ENCODE assay signal across 2 cellular contexts in the genomic region with DNA sequence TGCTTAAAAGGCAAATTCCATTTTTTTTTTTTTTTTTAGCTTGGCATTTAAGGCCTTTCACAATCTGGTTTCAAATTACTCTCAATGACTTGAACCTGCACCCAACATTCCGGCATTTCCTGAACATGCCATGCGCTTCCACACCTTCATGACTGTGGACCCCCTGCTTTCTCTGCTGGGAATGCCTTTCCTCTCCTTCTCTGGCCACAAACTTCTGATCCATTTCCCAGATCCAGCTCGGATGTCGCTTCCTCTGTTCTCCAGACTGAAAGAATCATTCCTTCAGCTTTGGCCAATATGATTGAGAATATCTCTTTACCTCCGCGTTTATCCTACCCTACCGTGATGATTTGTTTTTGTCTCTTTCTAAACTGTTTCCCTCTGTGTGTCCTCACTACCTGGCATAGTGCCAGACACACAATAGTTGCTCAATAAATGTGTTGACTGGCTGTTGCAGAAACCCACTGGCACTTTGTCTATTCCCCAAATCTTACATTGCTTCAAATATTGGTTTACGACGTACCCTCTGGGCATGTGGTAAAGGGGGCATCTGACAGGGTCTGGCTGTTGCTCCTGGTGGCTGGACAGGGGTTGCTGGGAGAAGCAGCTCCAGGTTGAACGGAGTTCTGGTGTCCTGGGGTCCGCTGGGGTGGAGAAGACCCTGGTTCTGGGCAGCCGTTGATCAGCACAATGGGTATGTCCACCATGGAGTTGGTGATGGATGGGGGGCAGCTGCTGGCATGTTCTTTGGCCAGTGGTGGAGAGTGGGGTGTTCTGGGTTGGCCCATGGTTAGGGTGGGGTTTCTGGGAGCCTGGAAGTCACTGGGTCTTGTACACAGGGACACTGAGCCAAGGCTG.
TF ChIP-seq lines count a peak whose summit lies in the region.

No MANE protein-coding gene starts in this region.

TF ChIP-seq in HepG2, 621 proteins besides CTCF, POLR2A, EP300 and RAD21:
- TF ChIP-seq SIX1 (CRISPR knock-in tag; IDR thresholded peaks at IDR 0.05; ENCODE audit: borderline replicate concordance) (peak; percentile 42; the same call in 1 of the 2 replicates), CEBPB (IDR thresholded peaks at IDR 0.05; ENCODE audit: borderline replicate concordance, low read depth, low read length) (peak; percentile 60; the same call in 1 of the 2 replicates), ZMYM3 (CRISPR knock-in tag; IDR thresholded peaks at IDR 0.05) (0 out of 2 replicates have a peak, but pooled peaks have one; percentile 25), TP53 (CRISPR knock-in tag; conservative IDR thresholded peaks at IDR 0.05) (0 out of 2 replicates have a peak, but pooled peaks have one; percentile 29), CCDC6 (CRISPR knock-in tag; IDR thresholded peaks at IDR 0.05) (no peak), TEAD3 (CRISPR knock-in tag; optimal IDR thresholded peaks at IDR 0.05; ENCODE audit: borderline replicate concordance) (peak; percentile 7), CEBPG (CRISPR knock-in tag; IDR thresholded peaks at IDR 0.05) (peak; percentile 44), PITX1 (CRISPR knock-in tag; IDR thresholded peaks at IDR 0.05) (no peak), KDM1A (CRISPR knock-in tag; IDR thresholded peaks at IDR 0.05) (0 out of 2 replicates have a peak, but pooled peaks have one; percentile 17), IKZF4 (CRISPR knock-in tag; IDR thresholded peaks at IDR 0.05; ENCODE audit: borderline replicate concordance, low read depth, not compliant biosample characterization) (no peak), TAF1 (CRISPR knock-in tag; IDR thresholded peaks at IDR 0.05) (0 out of 2 replicates have a peak, but pooled peaks have one; percentile 22), SIX4 (CRISPR knock-in tag; IDR thresholded peaks at IDR 0.05) (peak; percentile 93), FOSL2 (CRISPR knock-in tag; IDR thresholded peaks at IDR 0.05) (0 out of 2 replicates have a peak, but pooled peaks have one; percentile 4), LCORL (IDR thresholded peaks at IDR 0.05) (peak; percentile 99), LCORL (CRISPR knock-in tag; IDR thresholded peaks at IDR 0.05) (peak; percentile 25; the same call in 1 of the 2 replicates), SNRNP70 (IDR thresholded peaks at IDR 0.05; ENCODE audit: low read depth, low read length) (no peak)
- TF ChIP-seq, protein P1, sequence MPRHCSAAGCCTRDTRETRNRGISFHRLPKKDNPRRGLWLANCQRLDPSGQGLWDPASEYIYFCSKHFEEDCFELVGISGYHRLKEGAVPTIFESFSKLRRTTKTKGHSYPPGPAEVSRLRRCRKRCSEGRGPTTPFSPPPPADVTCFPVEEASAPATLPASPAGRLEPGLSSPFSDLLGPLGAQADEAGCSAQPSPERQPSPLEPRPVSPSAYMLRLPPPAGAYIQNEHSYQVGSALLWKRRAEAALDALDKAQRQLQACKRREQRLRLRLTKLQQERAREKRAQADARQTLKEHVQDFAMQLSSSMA (CRISPR knock-in tag; IDR thresholded peaks at IDR 0.05): 0 out of 2 replicates have a peak, but pooled peaks have one; percentile 14
- TF ChIP-seq, protein P2, sequence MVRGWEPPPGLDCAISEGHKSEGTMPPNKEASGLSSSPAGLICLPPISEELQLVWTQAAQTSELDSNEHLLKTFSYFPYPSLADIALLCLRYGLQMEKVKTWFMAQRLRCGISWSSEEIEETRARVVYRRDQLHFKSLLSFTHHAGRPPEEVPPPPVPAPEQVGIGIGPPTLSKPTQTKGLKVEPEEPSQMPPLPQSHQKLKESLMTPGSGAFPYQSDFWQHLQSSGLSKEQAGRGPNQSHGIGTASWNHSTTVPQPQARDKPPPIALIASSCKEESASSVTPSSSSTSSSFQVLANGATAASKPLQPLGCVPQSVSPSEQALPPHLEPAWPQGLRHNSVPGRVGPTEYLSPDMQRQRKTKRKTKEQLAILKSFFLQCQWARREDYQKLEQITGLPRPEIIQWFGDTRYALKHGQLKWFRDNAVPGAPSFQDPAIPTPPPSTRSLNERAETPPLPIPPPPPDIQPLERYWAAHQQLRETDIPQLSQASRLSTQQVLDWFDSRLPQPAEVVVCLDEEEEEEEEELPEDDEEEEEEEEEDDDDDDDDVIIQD (CRISPR knock-in tag; IDR thresholded peaks at IDR 0.05; ENCODE audit: low read depth): no peak
- TF ChIP-seq, protein P3, sequence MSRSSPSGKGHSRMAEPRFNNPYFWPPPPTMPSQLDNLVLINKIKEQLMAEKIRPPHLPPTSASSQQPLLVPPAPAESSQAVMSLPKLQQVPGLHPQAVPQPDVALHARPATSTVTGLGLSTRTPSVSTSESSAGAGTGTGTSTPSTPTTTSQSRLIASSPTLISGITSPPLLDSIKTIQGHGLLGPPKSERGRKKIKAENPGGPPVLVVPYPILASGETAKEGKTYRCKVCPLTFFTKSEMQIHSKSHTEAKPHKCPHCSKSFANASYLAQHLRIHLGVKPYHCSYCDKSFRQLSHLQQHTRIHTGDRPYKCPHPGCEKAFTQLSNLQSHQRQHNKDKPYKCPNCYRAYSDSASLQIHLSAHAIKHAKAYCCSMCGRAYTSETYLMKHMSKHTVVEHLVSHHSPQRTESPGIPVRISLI (CRISPR knock-in tag; IDR thresholded peaks at IDR 0.05; ENCODE audit: borderline replicate concordance): peak; percentile 85; the same call in 1 of the 2 replicates
- TF ChIP-seq, protein P4, sequence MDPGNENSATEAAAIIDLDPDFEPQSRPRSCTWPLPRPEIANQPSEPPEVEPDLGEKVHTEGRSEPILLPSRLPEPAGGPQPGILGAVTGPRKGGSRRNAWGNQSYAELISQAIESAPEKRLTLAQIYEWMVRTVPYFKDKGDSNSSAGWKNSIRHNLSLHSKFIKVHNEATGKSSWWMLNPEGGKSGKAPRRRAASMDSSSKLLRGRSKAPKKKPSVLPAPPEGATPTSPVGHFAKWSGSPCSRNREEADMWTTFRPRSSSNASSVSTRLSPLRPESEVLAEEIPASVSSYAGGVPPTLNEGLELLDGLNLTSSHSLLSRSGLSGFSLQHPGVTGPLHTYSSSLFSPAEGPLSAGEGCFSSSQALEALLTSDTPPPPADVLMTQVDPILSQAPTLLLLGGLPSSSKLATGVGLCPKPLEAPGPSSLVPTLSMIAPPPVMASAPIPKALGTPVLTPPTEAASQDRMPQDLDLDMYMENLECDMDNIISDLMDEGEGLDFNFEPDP (CRISPR knock-in tag; conservative IDR thresholded peaks at IDR 0.05): 0 out of 2 replicates have a peak, but pooled peaks have one; percentile 40

TF ChIP-seq in GM23338, 12 proteins besides CTCF, POLR2A, EP300 and RAD21:
- TF ChIP-seq POLR2AphosphoS5 (IDR thresholded peaks at IDR 0.05; ENCODE audit: low read depth) (no peak), ZNF331 (CRISPR knock-in tag; IDR thresholded peaks at IDR 0.05; ENCODE audit: low read depth) (no peak), JUNB (IDR thresholded peaks at IDR 0.05; ENCODE audit: unreplicated experiment) (no peak), NANOG (IDR thresholded peaks at IDR 0.05; ENCODE audit: borderline replicate concordance) (no peak), EZH2phosphoT487 (IDR thresholded peaks at IDR 0.05; ENCODE audit: unreplicated experiment) (no peak), EZH2 (IDR thresholded peaks at IDR 0.05; ENCODE audit: low read depth, unreplicated experiment) (no peak), STAT1 (IDR thresholded peaks at IDR 0.05; ENCODE audit: unreplicated experiment) (no peak), ZNF114 (CRISPR knock-in tag; IDR thresholded peaks at IDR 0.05) (no peak), CREB1 (CRISPR knock-in tag; IDR thresholded peaks at IDR 0.05; ENCODE audit: low read depth) (no peak)
- TF ChIP-seq, protein P5, sequence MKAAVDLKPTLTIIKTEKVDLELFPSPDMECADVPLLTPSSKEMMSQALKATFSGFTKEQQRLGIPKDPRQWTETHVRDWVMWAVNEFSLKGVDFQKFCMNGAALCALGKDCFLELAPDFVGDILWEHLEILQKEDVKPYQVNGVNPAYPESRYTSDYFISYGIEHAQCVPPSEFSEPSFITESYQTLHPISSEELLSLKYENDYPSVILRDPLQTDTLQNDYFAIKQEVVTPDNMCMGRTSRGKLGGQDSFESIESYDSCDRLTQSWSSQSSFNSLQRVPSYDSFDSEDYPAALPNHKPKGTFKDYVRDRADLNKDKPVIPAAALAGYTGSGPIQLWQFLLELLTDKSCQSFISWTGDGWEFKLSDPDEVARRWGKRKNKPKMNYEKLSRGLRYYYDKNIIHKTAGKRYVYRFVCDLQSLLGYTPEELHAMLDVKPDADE (IDR thresholded peaks at IDR 0.05): no peak
- TF ChIP-seq, protein P6, sequence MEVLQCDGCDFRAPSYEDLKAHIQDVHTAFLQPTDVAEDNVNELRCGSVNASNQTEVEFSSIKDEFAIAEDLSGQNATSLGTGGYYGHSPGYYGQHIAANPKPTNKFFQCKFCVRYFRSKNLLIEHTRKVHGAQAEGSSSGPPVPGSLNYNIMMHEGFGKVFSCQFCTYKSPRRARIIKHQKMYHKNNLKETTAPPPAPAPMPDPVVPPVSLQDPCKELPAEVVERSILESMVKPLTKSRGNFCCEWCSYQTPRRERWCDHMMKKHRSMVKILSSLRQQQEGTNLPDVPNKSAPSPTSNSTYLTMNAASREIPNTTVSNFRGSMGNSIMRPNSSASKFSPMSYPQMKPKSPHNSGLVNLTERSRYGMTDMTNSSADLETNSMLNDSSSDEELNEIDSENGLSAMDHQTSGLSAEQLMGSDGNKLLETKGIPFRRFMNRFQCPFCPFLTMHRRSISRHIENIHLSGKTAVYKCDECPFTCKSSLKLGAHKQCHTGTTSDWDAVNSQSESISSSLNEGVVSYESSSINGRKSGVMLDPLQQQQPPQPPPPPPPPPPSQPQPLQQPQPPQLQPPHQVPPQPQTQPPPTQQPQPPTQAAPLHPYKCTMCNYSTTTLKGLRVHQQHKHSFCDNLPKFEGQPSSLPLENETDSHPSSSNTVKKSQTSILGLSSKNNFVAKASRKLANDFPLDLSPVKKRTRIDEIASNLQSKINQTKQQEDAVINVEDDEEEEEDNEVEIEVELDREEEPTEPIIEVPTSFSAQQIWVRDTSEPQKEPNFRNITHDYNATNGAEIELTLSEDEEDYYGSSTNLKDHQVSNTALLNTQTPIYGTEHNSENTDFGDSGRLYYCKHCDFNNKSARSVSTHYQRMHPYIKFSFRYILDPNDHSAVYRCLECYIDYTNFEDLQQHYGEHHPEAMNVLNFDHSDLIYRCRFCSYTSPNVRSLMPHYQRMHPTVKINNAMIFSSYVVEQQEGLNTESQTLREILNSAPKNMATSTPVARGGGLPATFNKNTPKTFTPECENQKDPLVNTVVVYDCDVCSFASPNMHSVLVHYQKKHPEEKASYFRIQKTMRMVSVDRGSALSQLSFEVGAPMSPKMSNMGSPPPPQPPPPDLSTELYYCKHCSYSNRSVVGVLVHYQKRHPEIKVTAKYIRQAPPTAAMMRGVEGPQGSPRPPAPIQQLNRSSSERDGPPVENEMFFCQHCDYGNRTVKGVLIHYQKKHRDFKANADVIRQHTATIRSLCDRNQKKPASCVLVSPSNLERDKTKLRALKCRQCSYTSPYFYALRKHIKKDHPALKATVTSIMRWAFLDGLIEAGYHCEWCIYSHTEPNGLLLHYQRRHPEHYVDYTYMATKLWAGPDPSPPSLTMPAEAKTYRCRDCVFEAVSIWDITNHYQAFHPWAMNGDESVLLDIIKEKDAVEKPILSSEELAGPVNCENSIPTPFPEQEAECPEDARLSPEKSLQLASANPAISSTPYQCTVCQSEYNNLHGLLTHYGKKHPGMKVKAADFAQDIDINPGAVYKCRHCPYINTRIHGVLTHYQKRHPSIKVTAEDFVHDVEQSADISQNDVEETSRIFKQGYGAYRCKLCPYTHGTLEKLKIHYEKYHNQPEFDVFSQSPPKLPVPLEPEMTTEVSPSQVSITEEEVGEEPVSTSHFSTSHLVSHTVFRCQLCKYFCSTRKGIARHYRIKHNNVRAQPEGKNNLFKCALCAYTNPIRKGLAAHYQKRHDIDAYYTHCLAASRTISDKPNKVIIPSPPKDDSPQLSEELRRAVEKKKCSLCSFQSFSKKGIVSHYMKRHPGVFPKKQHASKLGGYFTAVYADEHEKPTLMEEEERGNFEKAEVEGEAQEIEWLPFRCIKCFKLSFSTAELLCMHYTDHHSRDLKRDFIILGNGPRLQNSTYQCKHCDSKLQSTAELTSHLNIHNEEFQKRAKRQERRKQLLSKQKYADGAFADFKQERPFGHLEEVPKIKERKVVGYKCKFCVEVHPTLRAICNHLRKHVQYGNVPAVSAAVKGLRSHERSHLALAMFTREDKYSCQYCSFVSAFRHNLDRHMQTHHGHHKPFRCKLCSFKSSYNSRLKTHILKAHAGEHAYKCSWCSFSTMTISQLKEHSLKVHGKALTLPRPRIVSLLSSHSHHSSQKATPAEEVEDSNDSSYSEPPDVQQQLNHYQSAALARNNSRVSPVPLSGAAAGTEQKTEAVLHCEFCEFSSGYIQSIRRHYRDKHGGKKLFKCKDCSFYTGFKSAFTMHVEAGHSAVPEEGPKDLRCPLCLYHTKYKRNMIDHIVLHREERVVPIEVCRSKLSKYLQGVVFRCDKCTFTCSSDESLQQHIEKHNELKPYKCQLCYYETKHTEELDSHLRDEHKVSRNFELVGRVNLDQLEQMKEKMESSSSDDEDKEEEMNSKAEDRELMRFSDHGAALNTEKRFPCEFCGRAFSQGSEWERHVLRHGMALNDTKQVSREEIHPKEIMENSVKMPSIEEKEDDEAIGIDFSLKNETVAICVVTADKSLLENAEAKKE (CRISPR knock-in tag; IDR thresholded peaks at IDR 0.05): no peak
